8 cellular contexts compared by ENCODE assay signal in genomic region chr17:78484300-78485159, GRCh38.
DNase-seq lines count a peak whose midpoint lies in the region; ATAC-seq and TF ChIP-seq lines count a peak whose summit lies in the region.

No MANE protein-coding gene starts in this region.

- TF ChIP-seq CTCF in left ventricle myocardium inferior (IDR thresholded peaks at IDR 0.05; ENCODE audit: borderline replicate concordance), result no peak

- no peak overlapping the region for H3K27ac Mint-ChIP-seq in activated T-helper 1 cell treated with anti-CD3 and anti-CD28 coated beads, Interleukin-12 subunit alpha, Interleukin-12 subunit beta, Interleukin-2, Interleukin-4 antibody, amounts not matched to agents 30 ng/mL and 10 ng/mL and 1 ng/mL, durations not matched to agents 14 hours and 24 hours and 36 hours

- no peak overlapping the region for H3K27ac ChIP-seq in left ventricle myocardium inferior (replicated peaks)

- H3K4me3 ChIP-seq in left ventricle myocardium inferior, result peak overlapping the region; percentile 25

- peaks cover 41% of the 10 kb centered on the region for H3K27me3 ChIP-seq in left ventricle myocardium inferior (ENCODE audit: low read depth)

- no peak for ATAC-seq in HG03378 (IDR thresholded peaks at IDR 0.05; ENCODE audit: unreplicated experiment)

- DNase-seq in NCI-H460 (ENCODE audit: extremely low read depth, low read depth), result peak; percentile 81
- DNase-seq in activated T-helper 1 cell treated with anti-CD3 and anti-CD28 coated beads, Interleukin-12 subunit alpha, Interleukin-12 subunit beta, Interleukin-2, Interleukin-4 antibody, amounts not matched to agents 30 ng/mL and 10 ng/mL and 1 ng/mL, durations not matched to agents 14 hours and 24 hours and 36 hours (ENCODE audit: low spot score), result peak; percentile 58
- DNase-seq in left ventricle myocardium inferior, result no peak
- DNase-seq in stimulated activated CD4-positive, alpha-beta T cell treated with anti-CD3 and anti-CD28 coated beads, Interleukin-2, amount 100 ng/mL, for 24 hours, result peak; percentile 70 to 76
- DNase-seq in NCI-H1105 treated with DMSO at 0.1 percent for 48 hours (lab: John Stamatoyannopoulos, UW), result no peak
- DNase-seq in T1000 (lab: John Stamatoyannopoulos, UW), result no peak

- H3K4me3 Mint-ChIP-seq in activated T-helper 1 cell treated with anti-CD3 and anti-CD28 coated beads, Interleukin-12 subunit alpha, Interleukin-12 subunit beta, Interleukin-2, Interleukin-4 antibody, amounts not matched to agents 30 ng/mL and 10 ng/mL and 1 ng/mL, durations not matched to agents 14 hours and 24 hours and 36 hours, result peak overlapping the region; percentile 76

- no peaks in the 10 kb centered on the region for H3K9me3 Mint-ChIP-seq in activated T-helper 1 cell treated with anti-CD3 and anti-CD28 coated beads, Interleukin-12 subunit alpha, Interleukin-12 subunit beta, Interleukin-2, Interleukin-4 antibody, amounts not matched to agents 30 ng/mL and 10 ng/mL and 1 ng/mL, durations not matched to agents 14 hours and 24 hours and 36 hours

- no peaks in the 10 kb centered on the region for H3K36me3 Mint-ChIP-seq in activated T-helper 1 cell treated with anti-CD3 and anti-CD28 coated beads, Interleukin-12 subunit alpha, Interleukin-12 subunit beta, Interleukin-2, Interleukin-4 antibody, amounts not matched to agents 30 ng/mL and 10 ng/mL and 1 ng/mL, durations not matched to agents 14 hours and 24 hours and 36 hours (ENCODE audit: low read depth)

- H3K9me3 ChIP-seq in left ventricle myocardium inferior (replicated peaks), result no peaks in the 10 kb centered on the region

- H3K36me3 ChIP-seq in left ventricle myocardium inferior, result no peaks in the 10 kb centered on the region

- TF ChIP-seq POLR2A in GM19193 (IDR thresholded peaks at IDR 0.05; ENCODE audit: extremely low read depth, insufficient read depth, insufficient read length), result peak; percentile 44

- intact Hi-C loops in activated T-helper 1 cell treated with anti-CD3 and anti-CD28 coated beads, Interleukin-12 subunit alpha, Interleukin-12 subunit beta, Interleukin-2, Interleukin-4 antibody, amounts not matched to agents 30 ng/mL and 10 ng/mL and 1 ng/mL, durations not matched to agents 14 hours and 24 hours and 36 hours (cut with micrococcal nuclease), result no loop called here
- intact Hi-C loops in left ventricle myocardium inferior (cut with micrococcal nuclease), result no loop called here

- peaks cover 7% of the 10 kb centered on the region for H3K4me1 Mint-ChIP-seq in activated T-helper 1 cell treated with anti-CD3 and anti-CD28 coated beads, Interleukin-12 subunit alpha, Interleukin-12 subunit beta, Interleukin-2, Interleukin-4 antibody, amounts not matched to agents 30 ng/mL and 10 ng/mL and 1 ng/mL, durations not matched to agents 14 hours and 24 hours and 36 hours (ENCODE audit: low read depth)

- peaks cover 8% of the 10 kb centered on the region for H3K4me1 ChIP-seq in left ventricle myocardium inferior

- peaks cover 5% of the 10 kb centered on the region for H3K27me3 Mint-ChIP-seq in activated T-helper 1 cell treated with anti-CD3 and anti-CD28 coated beads, Interleukin-12 subunit alpha, Interleukin-12 subunit beta, Interleukin-2, Interleukin-4 antibody, amounts not matched to agents 30 ng/mL and 10 ng/mL and 1 ng/mL, durations not matched to agents 14 hours and 24 hours and 36 hours (ENCODE audit: insufficient read depth)

Comparison
In these comparisons a context has a peak if more than half of its experiments do, and no peak if none do; other contexts are left out.
1. DNase-seq: peak in NCI-H460 (single experiment), activated T-helper 1 cell treated with anti-CD3 and anti-CD28 coated beads, Interleukin-12 subunit alpha, Interleukin-12 subunit beta, Interleukin-2, Interleukin-4 antibody, amounts not matched to agents 30 ng/mL and 10 ng/mL and 1 ng/mL, durations not matched to agents 14 hours and 24 hours and 36 hours (single experiment) and stimulated activated CD4-positive, alpha-beta T cell treated with anti-CD3 and anti-CD28 coated beads, Interleukin-2, amount 100 ng/mL, for 24 hours (2 of 2); none in left ventricle myocardium inferior (single experiment), NCI-H1105 treated with DMSO at 0.1 percent for 48 hours (single experiment) and T1000 (single experiment).